ENCODE assay signal across 9 cellular contexts in genomic region chr3:72591522-72592421, GRCh38.
DNase-seq lines count a peak whose midpoint lies in the region; ATAC-seq and TF ChIP-seq lines count a peak whose summit lies in the region.
"Had no signal": no experiment of that assay in that cellular context is flagged by ENCODE, and none has a peak within 500 bp of the region (broad histone marks: within the 10 kb centered on the region; RNA-seq: fewer than 3 reads in every experiment).

No MANE protein-coding gene starts in this region.

- no peaks in the 10 kb centered on the region for H3K36me3 ChIP-seq in fibroblast of lung (ENCODE audit: control insufficient read depth, insufficient read depth, low read length)
- no peaks in the 10 kb centered on the region for H3K36me3 ChIP-seq in osteoblast (ENCODE audit: insufficient read depth, low read length)
- no peaks in the 10 kb centered on the region for H3K36me3 ChIP-seq in effector memory CD4-positive, alpha-beta T cell (ENCODE audit: control insufficient read depth, insufficient read depth, low read length)

- H3K27ac ChIP-seq in fibroblast of lung (ENCODE audit: insufficient read depth, low read length) = no peak overlapping the region
- peak overlapping the region; percentile 2 for H3K27ac ChIP-seq in osteoblast (ENCODE audit: low read depth, low read length)
- no peak overlapping the region for H3K27ac ChIP-seq in CD4-positive, alpha-beta T cell (ENCODE audit: low read depth, low read length)
- H3K27ac ChIP-seq in effector memory CD4-positive, alpha-beta T cell (ENCODE audit: insufficient read depth, low read length, poor library complexity, severe bottlenecking) = no peak overlapping the region

- peaks cover 2% of the 10 kb centered on the region for H3K27me3 Mint-ChIP-seq in Calu3 (ENCODE audit: unreplicated experiment)
- H3K27me3 Mint-ChIP-seq in CD4-positive, alpha-beta T cell = no peaks in the 10 kb centered on the region

- H3K27me3 ChIP-seq in fibroblast of lung (ENCODE audit: control insufficient read depth, insufficient read depth, low read length) (no peaks in the 10 kb centered on the region), osteoblast (ENCODE audit: insufficient read depth, low read length) (no peaks in the 10 kb centered on the region)
- no peaks in the 10 kb centered on the region for H3K27me3 ChIP-seq in CD4-positive, alpha-beta T cell (ENCODE audit: control insufficient read depth, insufficient read depth, low read length)
- H3K27me3 ChIP-seq in effector memory CD4-positive, alpha-beta T cell (replicated peaks; ENCODE audit: control insufficient read depth, insufficient read depth, low read length, poor library complexity, severe bottlenecking) = no peaks in the 10 kb centered on the region

- POLR2A ChIA-PET in CD4-positive, alpha-beta T cell (lab: Charles Lee) = no interaction called here

- no peak overlapping the region for H3K9ac ChIP-seq in fibroblast of lung (ENCODE audit: insufficient read depth, low read length)

- H3K79me2 ChIP-seq in fibroblast of lung (ENCODE audit: control insufficient read depth, insufficient read depth, low read length) = no peaks in the 10 kb centered on the region
- H3K79me2 ChIP-seq in osteoblast (ENCODE audit: insufficient read depth, low read length) = no peaks in the 10 kb centered on the region

- TF ChIP-seq CTCF in Calu3 (IDR thresholded peaks at IDR 0.05; ENCODE audit: unreplicated experiment) (no peak), fibroblast of lung (conservative IDR thresholded peaks at IDR 0.05 in 1 of 2, IDR thresholded peaks at IDR 0.05 in 1 of 2; ENCODE audit: low read depth in 1 of 2, low read length in 2 of 2) (no peak), osteoblast (IDR thresholded peaks at IDR 0.05; ENCODE audit: extremely low read depth, low read depth, low read length) (no peak)
- no peak for TF ChIP-seq CTCF in CD4-positive, alpha-beta T cell (IDR thresholded peaks at IDR 0.05)

- H2AFZ ChIP-seq in fibroblast of lung (ENCODE audit: low read length) = no peak overlapping the region
- peak overlapping the region; percentile 68 for H2AFZ ChIP-seq in osteoblast (ENCODE audit: low read length)

- H3K4me2 ChIP-seq in fibroblast of lung (ENCODE audit: extremely low read depth, insufficient read depth, low read length) = peak overlapping the region; percentile 28
- peak overlapping the region; percentile 52 for H3K4me2 ChIP-seq in osteoblast (ENCODE audit: insufficient read depth, low read length)

- CTCF ChIA-PET in Calu3 (lab: Charles Lee) = interaction anchor here (0.5 kb wide), 1 partner anchor 1175 kb away, joined by 3 read pairs; no protein-coding TSS in a partner anchor
- CTCF ChIA-PET in CD4-positive, alpha-beta T cell (lab: Charles Lee) = no interaction called here

- no peaks in the 10 kb centered on the region for H3K36me3 Mint-ChIP-seq in Calu3 (ENCODE audit: insufficient read depth, unreplicated experiment)
- H3K36me3 Mint-ChIP-seq in CD4-positive, alpha-beta T cell (ENCODE audit: low read depth) = no peaks in the 10 kb centered on the region

- H3K9me3 ChIP-seq in fibroblast of lung (ENCODE audit: control insufficient read depth, insufficient read depth, low read depth, low read length) = no peaks in the 10 kb centered on the region
- no peaks in the 10 kb centered on the region for H3K9me3 ChIP-seq in osteoblast (ENCODE audit: low read depth, low read length)
- H3K9me3 ChIP-seq in CD4-positive, alpha-beta T cell (ENCODE audit: control insufficient read depth, low read length) = no peaks in the 10 kb centered on the region
- H3K9me3 ChIP-seq in effector memory CD4-positive, alpha-beta T cell (ENCODE audit: control insufficient read depth, low read length) = no peaks in the 10 kb centered on the region

- H3K4me3 ChIP-seq in fibroblast of lung (replicated peaks in 1 of 4; ENCODE audit: control extremely low read depth in 1 of 4, insufficient read depth in 1 of 4, low read depth in 3 of 4, low read length in 4 of 4) (no peak overlapping the region), osteoblast (ENCODE audit: insufficient read depth, low read length) (no peak overlapping the region)
- H3K4me3 ChIP-seq in effector memory CD4-positive, alpha-beta T cell (ENCODE audit: insufficient read depth, low read depth, low read length, poor library complexity, severe bottlenecking) = no peak overlapping the region

- intact Hi-C loops in Calu3 (cut with micrococcal nuclease; ENCODE audit: unreplicated experiment) = no loop called here
- intact Hi-C loops in CD4-positive, alpha-beta T cell (cut with DNase I, micrococcal nuclease) = no loop called here

- no peak for ATAC-seq in CD4-positive, alpha-beta T cell (ENCODE audit: poor library complexity)
- ATAC-seq in HG02973 (IDR thresholded peaks at IDR 0.05; ENCODE audit: unreplicated experiment) = no peak

- no peaks in the 10 kb centered on the region for H3K9me3 Mint-ChIP-seq in Calu3 (ENCODE audit: low read depth, unreplicated experiment)
- H3K9me3 Mint-ChIP-seq in CD4-positive, alpha-beta T cell = no peaks in the 10 kb centered on the region
- H3K9me3 Mint-ChIP-seq: central memory CD8-positive, alpha-beta T cell had no signal

- H3K27ac Mint-ChIP-seq in Calu3 (ENCODE audit: unreplicated experiment) = no peak overlapping the region
- no peak overlapping the region for H3K27ac Mint-ChIP-seq in CD4-positive, alpha-beta T cell

- DNase-seq in Calu3 (peak; percentile 30), RPMI7951 (ENCODE audit: low read depth) (peak; percentile 99), fibroblast of lung (ENCODE audit: low read depth in 2 of 2) (peak; percentile 89 to 95), osteoblast (ENCODE audit: insufficient read length, low spot score, missing footprints) (peak; percentile 92)
- DNase-seq in CD4-positive, alpha-beta T cell = no peak
- no peak for DNase-seq in effector memory CD4-positive, alpha-beta T cell
- DNase-seq in activated CD8-positive, alpha-beta memory T cell treated with anti-CD3 and anti-CD28 coated beads for 24 hours = no peak

- H3K4me1 ChIP-seq in fibroblast of lung (ENCODE audit: control insufficient read depth, extremely low read depth, insufficient read depth, low read length) (peaks cover 7% of the 10 kb centered on the region), osteoblast (ENCODE audit: insufficient read depth, low read length) (peaks cover 20% of the 10 kb centered on the region)
- H3K4me1 ChIP-seq in effector memory CD4-positive, alpha-beta T cell (ENCODE audit: control insufficient read depth, insufficient read depth, low read length, poor library complexity, severe bottlenecking) = no peaks in the 10 kb centered on the region

- H3K4me1 Mint-ChIP-seq in Calu3 (ENCODE audit: low read depth, unreplicated experiment) = peaks cover 16% of the 10 kb centered on the region
- no peaks in the 10 kb centered on the region for H3K4me1 Mint-ChIP-seq in CD4-positive, alpha-beta T cell (ENCODE audit: low read depth)
- H3K4me1 Mint-ChIP-seq: central memory CD8-positive, alpha-beta T cell had no signal

- no TSS peak for BruUV-seq in Calu3 (replicated peaks; lab: Mats Ljungman, UMichigan)

- H4K20me1 ChIP-seq in fibroblast of lung (ENCODE audit: control insufficient read depth, extremely low read depth, insufficient read depth, low read length) (no peaks in the 10 kb centered on the region), osteoblast (ENCODE audit: insufficient read depth, low read length) (no peaks in the 10 kb centered on the region)

- H3K4me3 Mint-ChIP-seq in Calu3 (ENCODE audit: low read depth, unreplicated experiment) = no peak overlapping the region
- no peak overlapping the region for H3K4me3 Mint-ChIP-seq in CD4-positive, alpha-beta T cell
- H3K4me3 Mint-ChIP-seq: central memory CD8-positive, alpha-beta T cell had no signal

Comparison
In these comparisons a context has a peak if more than half of its experiments do, and no peak if none do; other contexts are left out.
1. DNase-seq: peak in Calu3 (single experiment), RPMI7951 (single experiment), fibroblast of lung (2 of 2) and osteoblast (single experiment); none in CD4-positive, alpha-beta T cell (0 of 10), effector memory CD4-positive, alpha-beta T cell (0 of 3) and activated CD8-positive, alpha-beta memory T cell treated with anti-CD3 and anti-CD28 coated beads for 24 hours (single experiment).